Comparison of ENCODE assay signal across 8 cellular contexts in the genomic region with DNA sequence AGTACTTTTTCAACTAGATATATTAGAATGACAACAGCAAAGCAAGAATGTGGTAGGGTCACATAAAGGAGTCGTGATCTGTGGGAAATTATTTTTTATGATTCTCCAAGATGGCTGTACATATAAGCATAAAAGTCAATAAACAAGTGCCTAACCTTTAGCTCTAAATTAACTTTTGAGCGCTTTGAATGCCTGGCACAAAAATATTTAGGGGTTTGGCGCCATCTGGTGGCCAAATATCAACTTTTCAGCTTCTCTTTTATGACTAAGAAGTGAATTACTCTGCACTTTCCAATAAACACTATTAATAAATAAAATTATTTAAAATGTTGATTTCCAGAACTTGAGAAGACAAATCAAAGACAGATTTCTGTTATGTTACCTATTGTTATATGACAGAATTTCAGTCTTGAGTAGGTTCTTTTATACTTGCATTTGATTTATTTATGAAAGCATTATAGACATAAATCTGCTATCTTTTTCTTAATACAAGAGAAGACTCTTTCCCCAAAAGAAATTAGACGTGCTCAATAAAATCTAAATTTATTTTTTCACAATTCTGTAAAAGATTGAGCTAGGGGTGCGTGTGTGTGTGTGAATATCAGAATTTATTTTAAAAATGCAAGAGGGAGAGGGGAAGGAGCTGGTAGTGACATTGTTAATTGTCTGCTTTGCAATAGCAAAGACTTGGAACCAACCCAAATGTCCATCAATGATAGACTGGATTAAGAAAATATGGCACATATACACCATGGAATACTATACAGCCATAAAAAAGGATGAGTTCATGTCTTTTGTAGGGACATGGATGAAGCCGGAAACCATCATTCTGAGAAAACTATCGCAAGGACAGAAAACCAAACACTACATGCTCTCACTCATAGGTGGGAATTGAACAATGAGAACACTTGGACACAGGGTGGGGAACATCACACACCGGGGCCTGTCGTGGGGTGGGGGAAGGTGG.
DNase-seq lines count a peak whose midpoint lies in the region; ATAC-seq lines count a peak whose summit lies in the region.

No MANE protein-coding gene starts in this region.

- in situ Hi-C loops in T47D (cut with HindIII; ENCODE audit: low pct_unique_long_range_greater_than_20kb, low sequenced_read_pairs), result no loop called here

- ATAC-seq in GM21723 (IDR thresholded peaks at IDR 0.05; ENCODE audit: unreplicated experiment) (peak; percentile 66), GM19324 (IDR thresholded peaks at IDR 0.05; ENCODE audit: low FRiP score, unreplicated experiment) (no peak)

- DNase-seq in COLO829 (ENCODE audit: low spot score), result peak; percentile 13
- DNase-seq in NCI-H2029 treated with DMSO at 0.1 percent for 48 hours (lab: John Stamatoyannopoulos, UW), result peak; percentile 28
- peak; percentile 27 for DNase-seq in UCSD-AML1 (lab: John Stamatoyannopoulos, UW; ENCODE audit: unreplicated experiment)
- peak; percentile 23 to 75 for DNase-seq in T47D (ENCODE audit: low read depth in 1 of 2, low spot score in 1 of 2)
- DNase-seq in kidney tubule cell (ENCODE audit: low spot score), result peak; percentile 72
- DNase-seq in stimulated activated CD4-positive, alpha-beta T cell treated with anti-CD3 and anti-CD28 coated beads, Interleukin-4, amount 100 ng/mL, for 1 hour, result peak; percentile 66

Comparison
In these comparisons a context has a peak if more than half of its experiments do, and no peak if none do; other contexts are left out.
1. DNase-seq: peak in every context shown above with its lines; median percentile 72 in kidney tubule cell; 66 in stimulated activated CD4-positive, alpha-beta T cell treated with anti-CD3 and anti-CD28 coated beads, Interleukin-4, amount 100 ng/mL, for 1 hour; 49 in T47D; 28 in NCI-H2029 treated with DMSO at 0.1 percent for 48 hours; 27 in UCSD-AML1; 13 in COLO829.